Comparison of ENCODE assay signal across 36 cellular contexts in the genomic region with DNA sequence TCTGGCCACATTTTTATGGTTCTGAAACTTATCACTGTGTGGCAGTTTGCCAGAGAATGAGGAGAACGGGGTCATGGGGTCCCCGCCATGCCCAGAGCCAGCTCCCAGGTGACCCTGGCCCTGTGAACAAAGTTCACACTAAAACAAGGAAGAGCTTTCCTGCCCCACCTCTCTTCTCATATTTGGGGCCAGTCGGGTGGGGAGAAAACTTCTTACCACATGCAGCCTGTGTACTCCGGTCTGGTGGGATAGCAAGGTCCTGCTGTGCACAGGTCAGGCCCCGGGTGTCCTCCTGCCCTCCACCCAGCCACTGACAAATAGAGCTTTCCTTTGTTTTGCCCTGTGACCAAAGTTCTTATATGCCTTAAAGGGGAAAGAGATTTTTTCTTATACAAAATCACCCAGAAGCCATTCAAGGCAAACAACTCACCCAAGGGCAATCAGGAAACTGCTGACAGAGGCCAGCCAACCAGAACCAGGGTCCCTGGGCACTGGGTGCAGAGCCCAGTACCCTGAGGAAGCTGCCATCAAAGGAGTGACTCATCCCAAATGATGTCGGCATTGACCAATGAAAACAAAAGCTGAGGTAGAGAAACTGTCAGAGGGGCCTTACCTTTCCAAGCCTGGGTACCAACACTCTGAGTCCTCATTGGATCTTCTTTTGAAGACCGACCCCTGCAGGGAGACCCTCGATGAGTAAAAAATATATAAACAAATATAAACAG. TPM values are rescaled to one million over a fixed set of nuclear protein-coding genes. Genes with fewer than 3 reads are reported as not detected.
DNase-seq lines count a peak whose midpoint lies in the region; FAIRE-seq and TF ChIP-seq lines count a peak whose summit lies in the region.
"Had no signal": no experiment of that assay in that cellular context is flagged by ENCODE, and none has a peak within 500 bp of the region (broad histone marks: within the 10 kb centered on the region; RNA-seq: fewer than 3 reads in every experiment).

No MANE protein-coding gene starts in this region.

- H3K9me2 ChIP-seq in Loucy (replicated peaks; ENCODE audit: low read depth, low read length): no peaks in the 10 kb centered on the region

- CTCF ChIA-PET in endothelial cell of umbilical vein (lab: Charles Lee): interaction anchor here (7.8 to 8.1 kb wide), 2 partner anchors 130 to 183 kb away, joined by 193 to 279 read pairs; no protein-coding TSS in a partner anchor

- H3K79me2 ChIP-seq in Loucy (ENCODE audit: insufficient read depth, low read length): no peaks in the 10 kb centered on the region
- H3K79me2 ChIP-seq in endothelial cell of umbilical vein (ENCODE audit: control insufficient read depth, insufficient read depth, low read length): no peaks in the 10 kb centered on the region

- no peaks in the 10 kb centered on the region for H3K9me1 ChIP-seq in endothelial cell of umbilical vein (replicated peaks; ENCODE audit: control insufficient read depth, extremely low read depth, insufficient read depth, low read length)

- FAIRE-seq in endothelial cell of umbilical vein (lab: Jason Lieb, UNC): no peak
- FAIRE-seq: GM18507 had no signal

- TF ChIP-seq CTCF in CD14-positive monocyte (IDR thresholded peaks at IDR 0.05) (no peak), Loucy (conservative IDR thresholded peaks at IDR 0.05; ENCODE audit: low read length) (no peak), endothelial cell of umbilical vein (IDR thresholded peaks at IDR 0.05; ENCODE audit: extremely low read depth in 1 of 2, insufficient read depth in 1 of 2, low read depth in 1 of 2, low read length in 2 of 2) (no peak), type B pancreatic cell (conservative IDR thresholded peaks at IDR 0.05) (no peak)

- H3K36me3 Mint-ChIP-seq in CD14-positive monocyte (no peaks in the 10 kb centered on the region), type B pancreatic cell (no peaks in the 10 kb centered on the region)
- H3K36me3 Mint-ChIP-seq in T-helper 2 cell treated with Interferon-gamma antibody and Interleukin-4, amounts not matched to agents 5 μg/mL and 100 μg/mL, for 36 hours (ENCODE audit: low read depth): no peaks in the 10 kb centered on the region
- H3K36me3 Mint-ChIP-seq: IgD-negative memory B cell; natural killer cell treated with Interleukin-12 subunit alpha and Interleukin-12 subunit beta and Interleukin-15 and Interleukin-18, amount 100 ng/mL, for 72 hours; stimulated activated effector memory CD8-positive, alpha-beta T cell treated with anti-CD3 and anti-CD28 coated beads, Interleukin-12 subunit alpha, Interleukin-12 subunit beta, amount 100 ng/mL, for 72 hours; T-cell had no signal

- dilution Hi-C loops in endothelial cell of umbilical vein (cut with MboI; ENCODE audit: extremely low pct_ligation_motif_present, low sequenced_read_pairs): no loop called here

- POLR2A ChIA-PET in endothelial cell of umbilical vein (lab: Charles Lee): no interaction called here

- H3K9ac ChIP-seq in Loucy (ENCODE audit: low read depth, low read length, poor library complexity, severe bottlenecking): peak overlapping the region; percentile 21
- no peak overlapping the region for H3K9ac ChIP-seq in endothelial cell of umbilical vein (replicated peaks; ENCODE audit: extremely low read depth, insufficient read depth, low read length)

- H3K27ac ChIP-seq in endothelial cell of umbilical vein (ENCODE audit: insufficient read depth, low read depth, low read length): no peak overlapping the region
- H3K27ac ChIP-seq: brain microvascular endothelial cell, RWPE1, SJSA1 had no signal

- H3K4me3 Mint-ChIP-seq in CD14-positive monocyte (no peak overlapping the region), type B pancreatic cell (no peak overlapping the region)
- H3K4me3 Mint-ChIP-seq in T-helper 2 cell treated with Interferon-gamma antibody and Interleukin-4, amounts not matched to agents 5 μg/mL and 100 μg/mL, for 36 hours: no peak overlapping the region
- H3K4me3 Mint-ChIP-seq: activated T-helper 17 cell treated with anti-CD3 and anti-CD28 coated beads, Interleukin-2, amount 50 U/mL, for 72 hours; IgD-negative memory B cell; natural killer cell treated with Interleukin-12 subunit alpha and Interleukin-12 subunit beta and Interleukin-15 and Interleukin-18, amount 100 ng/mL, for 72 hours; stimulated activated effector memory CD8-positive, alpha-beta T cell treated with anti-CD3 and anti-CD28 coated beads, Interleukin-12 subunit alpha, Interleukin-12 subunit beta, amount 100 ng/mL, for 72 hours; T-cell had no signal

- peaks cover 27% of the 10 kb centered on the region for H3K4me1 ChIP-seq in Loucy (ENCODE audit: insufficient read depth, low read length, poor library complexity, severe bottlenecking)
- H3K4me1 ChIP-seq in endothelial cell of umbilical vein (ENCODE audit: control insufficient read depth, extremely low read depth, insufficient read depth, low read length): no peaks in the 10 kb centered on the region
- H3K4me1 ChIP-seq: SJSA1 had no signal

- peaks cover 7 to 13% (median 8%) of the 10 kb centered on the region in 3 donors for H3K27me3 Mint-ChIP-seq in CD14-positive monocyte (ENCODE audit: low read depth in 3 of 3)
- H3K27me3 Mint-ChIP-seq in T-helper 2 cell treated with Interferon-gamma antibody and Interleukin-4, amounts not matched to agents 5 μg/mL and 100 μg/mL, for 36 hours (ENCODE audit: low read depth): peaks cover 24% of the 10 kb centered on the region
- H3K27me3 Mint-ChIP-seq in type B pancreatic cell: peaks cover 42% of the 10 kb centered on the region

- no peaks in the 10 kb centered on the region for H4K20me1 ChIP-seq in Loucy (ENCODE audit: insufficient read depth, low read length, poor library complexity, severe bottlenecking)
- no peaks in the 10 kb centered on the region for H4K20me1 ChIP-seq in endothelial cell of umbilical vein (replicated peaks; ENCODE audit: control insufficient read depth, extremely low read depth, insufficient read depth, low read length)

- no peaks in the 10 kb centered on the region for H3K27me3 ChIP-seq in Loucy (ENCODE audit: insufficient read depth, low read length, poor library complexity, severe bottlenecking)
- peaks cover 7 to 13% of the 10 kb centered on the region in 2 experiments for H3K27me3 ChIP-seq in endothelial cell of umbilical vein (ENCODE audit: control insufficient read depth in 2 of 2, insufficient read depth in 2 of 2, low read length in 2 of 2)

- H3K4me3 ChIP-seq in Loucy (ENCODE audit: low read length, poor library complexity, severe bottlenecking) (peak overlapping the region; percentile 24), endothelial cell of umbilical vein (replicated peaks in 1 of 3; ENCODE audit: insufficient read depth in 1 of 3, low read depth in 1 of 3, low read length in 3 of 3) (no peak overlapping the region)
- H3K4me3 ChIP-seq: SJSA1 had no signal

- peaks cover 29% of the 10 kb centered on the region for H3K4me1 Mint-ChIP-seq in CD14-positive monocyte
- peaks cover 5% of the 10 kb centered on the region for H3K4me1 Mint-ChIP-seq in T-helper 2 cell treated with Interferon-gamma antibody and Interleukin-4, amounts not matched to agents 5 μg/mL and 100 μg/mL, for 36 hours (ENCODE audit: low read depth)
- peaks cover 16% of the 10 kb centered on the region for H3K4me1 Mint-ChIP-seq in type B pancreatic cell (ENCODE audit: unreplicated experiment)
- H3K4me1 Mint-ChIP-seq: activated T-helper 17 cell treated with anti-CD3 and anti-CD28 coated beads, Interleukin-2, amount 50 U/mL, for 72 hours had no signal

- H2AFZ ChIP-seq in Loucy (ENCODE audit: low read length) (peak overlapping the region; percentile 55), endothelial cell of umbilical vein (ENCODE audit: low read depth, low read length) (no peak overlapping the region)

- H3F3A ChIP-seq in Loucy (ENCODE audit: low read depth): no peaks in the 10 kb centered on the region

- H3K27ac Mint-ChIP-seq in CD14-positive monocyte (peak overlapping the region in 1 of 7 donors; percentile 58), type B pancreatic cell (no peak overlapping the region)
- H3K27ac Mint-ChIP-seq in T-helper 2 cell treated with Interferon-gamma antibody and Interleukin-4, amounts not matched to agents 5 μg/mL and 100 μg/mL, for 36 hours: no peak overlapping the region
- H3K27ac Mint-ChIP-seq: activated T-helper 17 cell treated with anti-CD3 and anti-CD28 coated beads, Interleukin-2, amount 50 U/mL, for 72 hours; IgD-negative memory B cell; natural killer cell treated with Interleukin-12 subunit alpha and Interleukin-12 subunit beta and Interleukin-15 and Interleukin-18, amount 100 ng/mL, for 72 hours; stimulated activated effector memory CD8-positive, alpha-beta T cell treated with anti-CD3 and anti-CD28 coated beads, Interleukin-12 subunit alpha, Interleukin-12 subunit beta, amount 100 ng/mL, for 72 hours; T-cell had no signal

- H3K4me2 ChIP-seq in Loucy (ENCODE audit: low read depth, low read length, poor library complexity, severe bottlenecking) (peak overlapping the region; percentile 32), endothelial cell of umbilical vein (ENCODE audit: insufficient read depth, low read length) (no peak overlapping the region)

- TF ChIP-seq POLR2A in endothelial cell of umbilical vein (IDR thresholded peaks at IDR 0.05; ENCODE audit: low read depth, low read length): no peak

- H3K9me3 ChIP-seq in Loucy (ENCODE audit: insufficient read depth, low read depth, low read length) (no peaks in the 10 kb centered on the region), endothelial cell of umbilical vein (replicated peaks; ENCODE audit: control insufficient read depth, insufficient read depth, low read length) (no peaks in the 10 kb centered on the region)
- H3K9me3 ChIP-seq: SJSA1 had no signal

- BruUV-seq in endothelial cell of umbilical vein (replicated peaks; lab: Mats Ljungman, UMichigan): no TSS peak

- H3K36me3 ChIP-seq in Loucy (ENCODE audit: insufficient read depth, low read length) (no peaks in the 10 kb centered on the region), endothelial cell of umbilical vein (ENCODE audit: control insufficient read depth in 2 of 2, extremely low read depth in 1 of 2, insufficient read depth in 2 of 2, low read length in 2 of 2) (no peaks in the 10 kb centered on the region)
- H3K36me3 ChIP-seq: brain microvascular endothelial cell, SJSA1 had no signal

- DNase-seq in A172 (ENCODE audit: low spot score): peak; percentile 42
- DNase-seq in CD14-positive monocyte (ENCODE audit: low spot score): peak; percentile 51
- DNase-seq in endothelial cell of umbilical vein (ENCODE audit: low read depth, low spot score): no peak
- no peak for DNase-seq in T-helper 2 cell treated with Interferon-gamma antibody and Interleukin-4, amounts not matched to agents 5 μg/mL and 100 μg/mL, for 36 hours (ENCODE audit: low spot score)
- DNase-seq in activated CD4-positive, CD25-positive, alpha-beta regulatory T cell (lab: John Stamatoyannopoulos, UW): no peak
- DNase-seq in NCI-H2196 (lab: John Stamatoyannopoulos, UW; ENCODE audit: unreplicated experiment): no peak
- DNase-seq in type B pancreatic cell (ENCODE audit: extremely low spot score, unreplicated experiment): no peak
- DNase-seq: activated CD4-positive, alpha-beta T cell treated with anti-CD3 and anti-CD28 coated beads for 1 hour; activated naive CD4-positive, alpha-beta T cell treated with anti-CD3 and anti-CD28 coated beads, Interleukin-2, amount 50 U/mL, for 16 hours; amygdala; brain microvascular endothelial cell; COR-L47; hypothalamus; left cardiac atrium; NCI-H1105; NCI-H187; NCI-H2171; NCI-H510A; T-cell; trophoblast cell had no signal

- intact Hi-C loops in CD14-positive monocyte (cut with micrococcal nuclease) (loop anchor here in 1 of 2 donors (10.0 kb wide), 1 partner anchor 289 kb away; no protein-coding TSS in a partner anchor), endothelial cell of umbilical vein (cut with micrococcal nuclease) (no loop called here)

- H3K9me3 Mint-ChIP-seq in CD14-positive monocyte (no peaks in the 10 kb centered on the region), type B pancreatic cell (no peaks in the 10 kb centered on the region)
- no peaks in the 10 kb centered on the region for H3K9me3 Mint-ChIP-seq in T-helper 2 cell treated with Interferon-gamma antibody and Interleukin-4, amounts not matched to agents 5 μg/mL and 100 μg/mL, for 36 hours
- H3K9me3 Mint-ChIP-seq: activated T-helper 17 cell treated with anti-CD3 and anti-CD28 coated beads, Interleukin-2, amount 50 U/mL, for 72 hours; IgD-negative memory B cell; natural killer cell treated with Interleukin-12 subunit alpha and Interleukin-12 subunit beta and Interleukin-15 and Interleukin-18, amount 100 ng/mL, for 72 hours; stimulated activated effector memory CD8-positive, alpha-beta T cell treated with anti-CD3 and anti-CD28 coated beads, Interleukin-12 subunit alpha, Interleukin-12 subunit beta, amount 100 ng/mL, for 72 hours; T-cell had no signal

RNA-seq across cellular contexts. Expression of a gene that starts 53.6 kb away (rescaled TPM):
- not detected in 2 replicates for total RNA-seq in A172 (2014; rRNA removed; shearing (Covaris generic))
- 10 to 100 TPM; 20.0 to 40.7 TPM for polyA plus RNA-seq in CD14-positive monocyte
- total RNA-seq in endothelial cell of umbilical vein: not detected in 2 replicates
- polyA plus RNA-seq in endothelial cell of umbilical vein: not detected in 2 replicates
- polyA plus RNA-seq in endothelial cell of umbilical vein (2011; cell fraction: cytosol; rRNA removed): not detected in 2 replicates
- not detected in 2 replicates for polyA plus RNA-seq in endothelial cell of umbilical vein (2011; cell fraction: nucleus; rRNA removed)
- polyA plus RNA-seq in endothelial cell of umbilical vein (2012): not detected in 2 replicates
- not detected in 2 replicates for polyA minus RNA-seq in endothelial cell of umbilical vein
- polyA minus RNA-seq in endothelial cell of umbilical vein (2011; cell fraction: cytosol; rRNA and poly(A)+ RNA removed): not detected
- not detected in 2 replicates for polyA minus RNA-seq in endothelial cell of umbilical vein (2011; cell fraction: nucleus; rRNA and poly(A)+ RNA removed)
- total RNA-seq in type B pancreatic cell (ENCODE audit: low replicate concordance): 2.0 and 2.8 TPM in 2 replicates
- total RNA-seq: activated T-helper 17 cell treated with anti-CD3 and anti-CD28 coated beads, Interleukin-2, amount 50 U/mL, for 72 hours; dermis microvascular lymphatic vessel endothelial cell; fibroblast of lung; lung microvascular endothelial cell; mucosa of gallbladder; OCI-LY7; osteoblast; SJSA1; T-cell had no signal
- polyA plus RNA-seq: AG04450, BJ, fibroblast of lung, IgD-negative memory B cell had no signal

Comparison
In these comparisons a context has a peak if more than half of its experiments do, and no peak if none do; other contexts are left out.
1. DNase-seq: peak in A172 (single experiment) and CD14-positive monocyte (single experiment); none in endothelial cell of umbilical vein (single experiment), T-helper 2 cell treated with Interferon-gamma antibody and Interleukin-4, amounts not matched to agents 5 μg/mL and 100 μg/mL, for 36 hours (single experiment), activated CD4-positive, CD25-positive, alpha-beta regulatory T cell (0 of 4), NCI-H2196 (single experiment) and type B pancreatic cell (single experiment).